In the genomic region with DNA sequence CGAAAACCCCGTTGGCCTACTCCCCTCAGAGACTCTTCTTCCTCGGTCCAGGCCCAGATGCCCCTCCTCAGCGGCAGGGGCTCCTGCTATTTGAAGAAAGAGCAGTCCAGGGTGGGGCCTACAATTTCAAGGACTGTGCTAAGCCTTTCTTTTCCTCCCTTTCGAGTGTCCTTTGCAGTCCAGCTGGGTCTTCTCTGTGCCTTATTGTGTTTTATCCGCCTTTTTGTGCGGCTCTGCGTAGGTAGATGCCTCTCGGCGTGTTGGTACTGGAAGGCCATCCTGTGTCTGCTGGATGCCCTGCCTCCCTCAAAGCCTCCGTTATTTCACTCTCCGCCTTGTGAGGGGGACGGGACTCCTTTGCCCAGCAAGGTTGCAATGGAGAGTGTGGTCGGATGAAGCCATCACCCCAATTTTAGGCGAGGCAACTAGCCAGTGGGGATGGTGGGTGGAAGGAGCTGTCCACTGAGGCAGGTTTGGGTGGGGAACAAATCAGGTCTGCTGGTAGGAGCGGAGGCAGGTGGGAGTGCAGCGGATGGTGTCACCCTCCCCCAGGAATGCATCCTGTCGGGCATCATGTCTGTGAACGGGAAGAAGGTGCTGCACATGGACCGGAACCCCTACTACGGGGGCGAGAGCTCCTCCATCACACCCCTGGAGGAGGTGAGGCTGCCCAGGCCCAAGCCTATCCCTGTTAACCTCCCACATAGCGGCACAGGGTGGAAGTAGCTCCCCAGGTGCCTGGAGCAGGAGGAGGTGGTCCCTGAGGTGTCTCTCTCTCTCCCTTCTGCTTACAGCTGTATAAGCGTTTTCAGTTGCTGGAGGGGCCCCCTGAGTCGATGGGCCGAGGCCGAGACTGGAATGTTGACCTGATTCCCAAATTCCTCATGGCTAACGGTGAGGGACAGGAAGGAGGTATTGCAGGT, we compare ENCODE assay signal across 1 cellular context.
TF ChIP-seq lines count a peak whose summit lies in the region.

No MANE protein-coding gene starts in this region.

TF ChIP-seq in endothelial cell of umbilical vein, 7 proteins besides CTCF, POLR2A, EP300 and RAD21:
- TF ChIP-seq, protein P1, sequence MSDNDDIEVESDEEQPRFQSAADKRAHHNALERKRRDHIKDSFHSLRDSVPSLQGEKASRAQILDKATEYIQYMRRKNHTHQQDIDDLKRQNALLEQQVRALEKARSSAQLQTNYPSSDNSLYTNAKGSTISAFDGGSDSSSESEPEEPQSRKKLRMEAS (IDR thresholded peaks at IDR 0.05; ENCODE audit: insufficient read depth, insufficient read length), result no peak
- no peak for TF ChIP-seq JUN (IDR thresholded peaks at IDR 0.05; ENCODE audit: borderline replicate concordance, insufficient read depth, insufficient read length, low read depth)
- no peak for TF ChIP-seq MYC (IDR thresholded peaks at IDR 0.05; ENCODE audit: low read depth, low read length)
- no peak for TF ChIP-seq FOS (IDR thresholded peaks at IDR 0.05; ENCODE audit: borderline replicate concordance, insufficient read depth, low read length)
- no peak for TF ChIP-seq EZH2 (IDR thresholded peaks at IDR 0.05; ENCODE audit: borderline replicate concordance, low read depth, low read length, severe bottlenecking)
- no peak for TF ChIP-seq POLR2AphosphoS5 (IDR thresholded peaks at IDR 0.05; ENCODE audit: insufficient read depth, low read depth, low read length)
- no peak for TF ChIP-seq GATA2 (IDR thresholded peaks at IDR 0.05; ENCODE audit: insufficient read depth, insufficient read length, low read depth, low read length)
TF ChIP-seq in endothelial cell of umbilical vein: peak in this region for 0.
